Comparison of ENCODE assay signal across 13 cellular contexts in the genomic region with DNA sequence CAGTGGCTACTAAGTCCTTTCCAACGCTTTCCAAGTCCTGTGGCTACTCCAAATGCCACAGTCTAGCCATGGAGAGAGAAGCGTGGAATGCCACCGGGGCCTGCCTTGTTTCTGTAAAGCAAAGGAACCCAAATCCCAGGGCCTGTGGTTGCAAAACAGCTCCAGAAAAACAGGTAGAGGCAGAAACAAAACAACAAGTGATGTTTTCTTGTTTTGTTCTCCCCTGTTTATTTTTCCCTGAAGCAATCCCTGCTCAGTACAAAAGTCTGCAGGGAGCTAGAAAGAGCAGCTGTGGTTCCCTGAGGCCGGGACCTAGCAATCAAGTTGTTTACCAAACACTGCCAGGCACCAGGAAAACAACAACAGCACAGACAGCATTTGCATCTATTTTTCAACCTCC.
A peak's percentile ranks its signal among the peaks of the same experiment; 100 is the strongest.
DNase-seq lines count a peak whose midpoint lies in the region; ATAC-seq and TF ChIP-seq lines count a peak whose summit lies in the region.
"Had no signal": no experiment of that assay in that cellular context is flagged by ENCODE, and none has a peak within 500 bp of the region (broad histone marks: within the 10 kb centered on the region; RNA-seq: fewer than 3 reads in every experiment).

No MANE protein-coding gene starts in this region.

- peak overlapping the region; percentile 17; the same call in 1 of the 2 replicates for H3K4me2 ChIP-seq in SK-N-SH
- no peak overlapping the region for H3K4me2 ChIP-seq in hepatocyte
- H3K4me2 ChIP-seq in neural progenitor cell, result no peak overlapping the region

- H3K27ac Mint-ChIP-seq in CD4-positive, alpha-beta T cell, result peak overlapping the region; percentile 95
- H3K27ac Mint-ChIP-seq in neural progenitor cell, result no peak overlapping the region

- no peaks in the 10 kb centered on the region for H3K27me3 ChIP-seq in CD4-positive, alpha-beta T cell (ENCODE audit: control insufficient read depth, insufficient read depth, low read length)
- H3K27me3 ChIP-seq in SK-N-SH (ENCODE audit: insufficient read depth), result no peaks in the 10 kb centered on the region
- no peaks in the 10 kb centered on the region for H3K27me3 ChIP-seq in hepatocyte
- no peaks in the 10 kb centered on the region for H3K27me3 ChIP-seq in neural progenitor cell
- H3K27me3 ChIP-seq: BLaER1 treated with 17β-estradiol and CSF1 and Interleukin-3, amounts not matched to agents 10 nM and 100 nM had no signal

- intact Hi-C loops in CD4-positive, alpha-beta T cell (cut with DNase I, micrococcal nuclease), result loop anchor here in 1 of 2 experiments (5.0 kb wide), 2 partner anchors 46 to 131 kb away; no protein-coding TSS in a partner anchor

- POLR2A ChIA-PET in CD4-positive, alpha-beta T cell (lab: Charles Lee), result interaction anchor here (0.7 to 3.4 kb wide), 6 partner anchors 12 to 433 kb away, joined by 3 to 14 read pairs (median 4); no protein-coding TSS in a partner anchor
- POLR2A ChIA-PET in SK-N-SH (lab: Yijun Ruan, JAX), result no interaction called here

- no peak for TF ChIP-seq CTCF in CD4-positive, alpha-beta T cell (IDR thresholded peaks at IDR 0.05)
- TF ChIP-seq CTCF in SK-N-SH (IDR thresholded peaks at IDR 0.05) (no peak), hepatocyte (IDR thresholded peaks at IDR 0.05; ENCODE audit: poor library complexity) (no peak), neural progenitor cell (IDR thresholded peaks at IDR 0.05) (no peak)

- H3K4me3 ChIP-seq in SK-N-SH (ENCODE audit: low read depth in 2 of 2, low read length in 1 of 2) (no peak overlapping the region), hepatocyte (no peak overlapping the region), neural progenitor cell (no peak overlapping the region)
- H3K4me3 ChIP-seq: BLaER1 treated with 17β-estradiol and CSF1 and Interleukin-3, amounts not matched to agents 10 nM and 100 nM had no signal

- peaks cover 8 to 25% of the 10 kb centered on the region in 2 experiments for H3K4me1 ChIP-seq in SK-N-SH (ENCODE audit: control insufficient read depth in 1 of 2, insufficient read depth in 2 of 2, low read depth in 1 of 2, low read length in 1 of 2)
- H3K4me1 ChIP-seq in hepatocyte (ENCODE audit: insufficient read depth), result peaks cover 29% of the 10 kb centered on the region
- peaks cover 21% of the 10 kb centered on the region for H3K4me1 ChIP-seq in neural progenitor cell

- peaks cover 26% of the 10 kb centered on the region for H3K36me3 Mint-ChIP-seq in CD4-positive, alpha-beta T cell (ENCODE audit: low read depth)
- H3K36me3 Mint-ChIP-seq in neural progenitor cell, result peaks cover 14% of the 10 kb centered on the region

- ATAC-seq in CD4-positive, alpha-beta T cell (ENCODE audit: poor library complexity), result no peak
- no peak for ATAC-seq in GM18519 (IDR thresholded peaks at IDR 0.05; ENCODE audit: low FRiP score, unreplicated experiment)
- ATAC-seq in GM19463 (IDR thresholded peaks at IDR 0.05; ENCODE audit: unreplicated experiment), result no peak
- ATAC-seq: Panc1 had no signal

- H3K4me3 Mint-ChIP-seq in CD4-positive, alpha-beta T cell, result no peak overlapping the region
- H3K4me3 Mint-ChIP-seq in neural progenitor cell, result no peak overlapping the region

- H3K36me3 ChIP-seq in SK-N-SH (replicated peaks in 1 of 2; ENCODE audit: control insufficient read depth in 1 of 2, insufficient read depth in 2 of 2, low read length in 1 of 2), result peaks cover 3% of the 10 kb centered on the region in 2 experiments
- no peaks in the 10 kb centered on the region for H3K36me3 ChIP-seq in hepatocyte (replicated peaks; ENCODE audit: insufficient read depth, low read depth)
- H3K36me3 ChIP-seq in neural progenitor cell, result no peaks in the 10 kb centered on the region
- H3K36me3 ChIP-seq: BLaER1 treated with 17β-estradiol and CSF1 and Interleukin-3, amounts not matched to agents 10 nM and 100 nM had no signal

- no peak for TF ChIP-seq EP300 in SK-N-SH (IDR thresholded peaks at IDR 0.05; ENCODE audit: borderline replicate concordance in 1 of 2, low read depth in 1 of 2, low read length in 1 of 2)

- H3K9me3 ChIP-seq in CD4-positive, alpha-beta T cell (ENCODE audit: control insufficient read depth, low read length), result no peaks in the 10 kb centered on the region
- H3K9me3 ChIP-seq in SK-N-SH (no peaks in the 10 kb centered on the region), hepatocyte (ENCODE audit: low read depth) (no peaks in the 10 kb centered on the region), neural progenitor cell (ENCODE audit: low read depth) (no peaks in the 10 kb centered on the region)
- H3K9me3 ChIP-seq: BLaER1 treated with 17β-estradiol and CSF1 and Interleukin-3, amounts not matched to agents 10 nM and 100 nM had no signal

- TF ChIP-seq RAD21 in SK-N-SH (IDR thresholded peaks at IDR 0.05; ENCODE audit: low read length), result no peak

- no peaks in the 10 kb centered on the region for H3K27me3 Mint-ChIP-seq in CD4-positive, alpha-beta T cell
- no peaks in the 10 kb centered on the region for H3K27me3 Mint-ChIP-seq in neural progenitor cell (ENCODE audit: insufficient read depth, low read depth)

- peaks cover 89% of the 10 kb centered on the region for H3K4me1 Mint-ChIP-seq in CD4-positive, alpha-beta T cell (ENCODE audit: low read depth)
- H3K4me1 Mint-ChIP-seq in neural progenitor cell, result peaks cover 25% of the 10 kb centered on the region

- H3K9me2 ChIP-seq in SK-N-SH, result no peaks in the 10 kb centered on the region
- H3K9me2 ChIP-seq in hepatocyte (replicated peaks; ENCODE audit: insufficient read depth), result no peaks in the 10 kb centered on the region

- peak overlapping the region; percentile 36; the same call in 1 of the 2 replicates for H3K9ac ChIP-seq in SK-N-SH
- no peak overlapping the region for H3K9ac ChIP-seq in neural progenitor cell
- H3K9ac ChIP-seq: BLaER1 treated with 17β-estradiol and CSF1 and Interleukin-3, amounts not matched to agents 10 nM and 100 nM had no signal

- H3K27ac ChIP-seq in CD4-positive, alpha-beta T cell (ENCODE audit: low read depth, low read length), result no peak overlapping the region
- H3K27ac ChIP-seq in SK-N-SH (ENCODE audit: low read depth in 2 of 2, low read length in 1 of 2), result peak overlapping the region; percentile 23 to 91
- H3K27ac ChIP-seq in hepatocyte, result peak overlapping the region; percentile 84
- peak overlapping the region; percentile 15 for H3K27ac ChIP-seq in neural progenitor cell
- H3K27ac ChIP-seq: BLaER1 treated with 17β-estradiol and CSF1 and Interleukin-3, amounts not matched to agents 10 nM and 100 nM had no signal

- H2AFZ ChIP-seq in SK-N-SH (ENCODE audit: low read depth) (no peak overlapping the region), hepatocyte (no peak overlapping the region), neural progenitor cell (replicated peaks) (no peak overlapping the region)

- CTCF ChIA-PET in CD4-positive, alpha-beta T cell (lab: Charles Lee), result interaction anchor here (1.0 kb wide), 1 partner anchor 43 kb away, joined by 4 read pairs; no protein-coding TSS in a partner anchor
- CTCF ChIA-PET in SK-N-SH (lab: Yijun Ruan, JAX), result interaction anchor here (0.9 kb wide), 1 partner anchor 9 kb away, joined by 3 read pairs; no protein-coding TSS in a partner anchor

- peaks cover 6% of the 10 kb centered on the region for H3K9me3 Mint-ChIP-seq in CD4-positive, alpha-beta T cell
- peaks cover 3% of the 10 kb centered on the region for H3K9me3 Mint-ChIP-seq in neural progenitor cell

- H3F3A ChIP-seq in SK-N-SH (replicated peaks; ENCODE audit: insufficient read depth) (peaks cover 30% of the 10 kb centered on the region), neural progenitor cell (ENCODE audit: low read depth) (peaks cover 20% of the 10 kb centered on the region)

- WGBS in SK-N-SH (ENCODE audit: low lambda C conversion rate), result 92% methylated on average over 4 of the region's 4 CpGs
- WGBS in hepatocyte (ENCODE audit: low lambda C conversion rate, missing lambda C conversion rate), result 65% methylated on average over 4 of the region's 4 CpGs

- DNase-seq in CD4-positive, alpha-beta T cell, result no peak
- DNase-seq in SK-N-SH (no peak), hepatocyte (ENCODE audit: low spot score) (peak; percentile 32), neural progenitor cell (ENCODE audit: low spot score) (peak; percentile 33), NCI-H1105 treated with DMSO at 0.1 percent for 48 hours (lab: John Stamatoyannopoulos, UW) (no peak), NCI-H1092 (lab: John Stamatoyannopoulos, UW) (no peak)
- DNase-seq: GDM1; stimulated activated CD4-positive, alpha-beta T cell treated with anti-CD3 and anti-CD28 coated beads, Interleukin-15, amount 100 ng/mL, for 24 hours; stimulated activated CD8-positive, alpha-beta memory T cell treated with anti-CD3 and anti-CD28 coated beads, Interleukin-4, amount 100 ng/mL, for 48 hours had no signal

- H4K20me1 ChIP-seq in SK-N-SH (ENCODE audit: insufficient read depth), result no peaks in the 10 kb centered on the region
- H4K20me1 ChIP-seq in hepatocyte (ENCODE audit: insufficient read depth, poor library complexity, severe bottlenecking), result no peaks in the 10 kb centered on the region
- H4K20me1 ChIP-seq in neural progenitor cell (ENCODE audit: low read depth), result peaks cover 15% of the 10 kb centered on the region
- H4K20me1 ChIP-seq: BLaER1 treated with 17β-estradiol and CSF1 and Interleukin-3, amounts not matched to agents 10 nM and 100 nM had no signal

- H3K79me2 ChIP-seq in SK-N-SH (ENCODE audit: insufficient read depth) (peaks cover 94% of the 10 kb centered on the region), hepatocyte (peaks cover 26% of the 10 kb centered on the region), neural progenitor cell (ENCODE audit: low read depth) (no peaks in the 10 kb centered on the region)

TF ChIP-seq in SK-N-SH, 30 proteins besides CTCF, POLR2A, EP300 and RAD21:
- TF ChIP-seq NFIC (IDR thresholded peaks at IDR 0.05; ENCODE audit: borderline replicate concordance), result no peak
- no peak for TF ChIP-seq FOXJ3 (CRISPR knock-in tag; IDR thresholded peaks at IDR 0.05)
- no peak for TF ChIP-seq RCOR1 (IDR thresholded peaks at IDR 0.05; ENCODE audit: low read length)
- TF ChIP-seq TAF1 (IDR thresholded peaks at IDR 0.05; ENCODE audit: borderline replicate concordance, low read depth, low read length), result no peak
- TF ChIP-seq, protein P1, sequence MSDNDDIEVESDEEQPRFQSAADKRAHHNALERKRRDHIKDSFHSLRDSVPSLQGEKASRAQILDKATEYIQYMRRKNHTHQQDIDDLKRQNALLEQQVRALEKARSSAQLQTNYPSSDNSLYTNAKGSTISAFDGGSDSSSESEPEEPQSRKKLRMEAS (IDR thresholded peaks at IDR 0.05; ENCODE audit: low read depth), result no peak
- TF ChIP-seq, protein P2, sequence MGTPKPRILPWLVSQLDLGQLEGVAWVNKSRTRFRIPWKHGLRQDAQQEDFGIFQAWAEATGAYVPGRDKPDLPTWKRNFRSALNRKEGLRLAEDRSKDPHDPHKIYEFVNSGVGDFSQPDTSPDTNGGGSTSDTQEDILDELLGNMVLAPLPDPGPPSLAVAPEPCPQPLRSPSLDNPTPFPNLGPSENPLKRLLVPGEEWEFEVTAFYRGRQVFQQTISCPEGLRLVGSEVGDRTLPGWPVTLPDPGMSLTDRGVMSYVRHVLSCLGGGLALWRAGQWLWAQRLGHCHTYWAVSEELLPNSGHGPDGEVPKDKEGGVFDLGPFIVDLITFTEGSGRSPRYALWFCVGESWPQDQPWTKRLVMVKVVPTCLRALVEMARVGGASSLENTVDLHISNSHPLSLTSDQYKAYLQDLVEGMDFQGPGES (IDR thresholded peaks at IDR 0.05; ENCODE audit: low read depth, low read length), result no peak
- TF ChIP-seq YY1 (IDR thresholded peaks at IDR 0.05; ENCODE audit: low read depth), result no peak
- no peak for TF ChIP-seq SMC3 (IDR thresholded peaks at IDR 0.05; ENCODE audit: low read depth, low read length)
TF ChIP-seq in SK-N-SH: peak in this region for 0.

Comparison
In these comparisons a context has a peak if more than half of its experiments do, and no peak if none do; other contexts are left out.
1. DNase-seq: peak in hepatocyte (single experiment) and neural progenitor cell (single experiment); none in CD4-positive, alpha-beta T cell (0 of 10), SK-N-SH (single experiment), NCI-H1105 treated with DMSO at 0.1 percent for 48 hours (single experiment) and NCI-H1092 (single experiment).